22 cellular contexts compared by ENCODE assay signal in the genomic region with DNA sequence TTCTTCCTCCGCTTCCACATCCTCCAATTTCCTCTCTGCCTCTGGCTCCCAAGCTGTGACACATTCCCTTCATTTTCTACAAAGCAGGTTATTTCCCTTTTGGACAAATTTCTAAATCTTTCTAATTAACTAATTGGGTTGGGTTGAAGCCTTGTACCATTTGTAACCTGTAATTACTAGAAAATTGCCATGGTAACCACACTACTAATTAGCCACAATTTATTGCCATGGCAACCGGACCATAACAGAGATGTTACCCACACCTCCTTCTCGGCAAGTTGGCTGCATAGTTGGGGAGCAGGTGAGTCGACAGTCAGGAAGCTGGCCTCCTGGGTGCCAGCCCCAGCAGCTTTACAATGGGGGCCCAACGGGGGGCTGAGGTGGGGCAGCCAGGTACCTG.
"Had no signal": no experiment of that assay in that cellular context is flagged by ENCODE, and none has a peak within 500 bp of the region (broad histone marks: within the 10 kb centered on the region; RNA-seq: fewer than 3 reads in every experiment).

No MANE protein-coding gene starts in this region.

- H3K27ac ChIP-seq: epithelial cell of prostate, esophagus muscularis mucosa, gastrocnemius medialis, heart right ventricle, neutrophil, psoas muscle, right lobe of liver, spleen, tibial artery, uterus had no signal

- ATAC-seq: effector memory CD8-positive, alpha-beta T cell; gastrocnemius medialis; heart right ventricle; left lobe of liver; mucosa of descending colon; naive thymus-derived CD8-positive, alpha-beta T cell; psoas muscle; right lobe of liver; stimulated activated memory B cell treated with anti-CD40 and anti-IgM and Interleukin-4, amounts not matched to agents 10 μg/mL and 1 μg/mL and 100 μg/mL, for 72 hours had no signal

- H3K4me3 ChIP-seq: esophagus muscularis mucosa, gastrocnemius medialis, heart right ventricle, mucosa of descending colon, psoas muscle, right lobe of liver, spleen, tibial artery, upper lobe of left lung, uterus had no signal

- H3K27ac Mint-ChIP-seq: effector memory CD8-positive, alpha-beta T cell; naive thymus-derived CD8-positive, alpha-beta T cell; stimulated activated memory B cell treated with anti-CD40 and anti-IgM and Interleukin-4, amounts not matched to agents 10 μg/mL and 1 μg/mL and 100 μg/mL, for 72 hours; stimulated activated naive CD8-positive, alpha-beta T cell treated with anti-CD3 and anti-CD28 coated beads, Interleukin-15, Interleukin-2, amounts not matched to agents 100 ng/mL and 50 ng/mL, for 24 hours had no signal

- H3K9me3 ChIP-seq: esophagus muscularis mucosa, gastrocnemius medialis, heart right ventricle, mucosa of descending colon, neutrophil, psoas muscle, right lobe of liver, spleen, tibial artery, upper lobe of left lung, uterus had no signal

- H3K9me3 Mint-ChIP-seq: effector memory CD8-positive, alpha-beta T cell; naive thymus-derived CD8-positive, alpha-beta T cell; stimulated activated memory B cell treated with anti-CD40 and anti-IgM and Interleukin-4, amounts not matched to agents 10 μg/mL and 1 μg/mL and 100 μg/mL, for 72 hours; stimulated activated naive CD8-positive, alpha-beta T cell treated with anti-CD3 and anti-CD28 coated beads, Interleukin-15, Interleukin-2, amounts not matched to agents 100 ng/mL and 50 ng/mL, for 24 hours had no signal

- H3K4me3 Mint-ChIP-seq: effector memory CD8-positive, alpha-beta T cell; naive thymus-derived CD8-positive, alpha-beta T cell; stimulated activated memory B cell treated with anti-CD40 and anti-IgM and Interleukin-4, amounts not matched to agents 10 μg/mL and 1 μg/mL and 100 μg/mL, for 72 hours; stimulated activated naive CD8-positive, alpha-beta T cell treated with anti-CD3 and anti-CD28 coated beads, Interleukin-15, Interleukin-2, amounts not matched to agents 100 ng/mL and 50 ng/mL, for 24 hours had no signal

- H3K36me3 ChIP-seq: esophagus muscularis mucosa, gastrocnemius medialis, heart right ventricle, neutrophil, right lobe of liver, spleen, tibial artery, upper lobe of left lung, uterus had no signal

- H3K36me3 Mint-ChIP-seq: naive thymus-derived CD8-positive, alpha-beta T cell; stimulated activated memory B cell treated with anti-CD40 and anti-IgM and Interleukin-4, amounts not matched to agents 10 μg/mL and 1 μg/mL and 100 μg/mL, for 72 hours had no signal

- H3K4me1 ChIP-seq: right lobe of liver, uterus had no signal

- H3K27me3 ChIP-seq: gastrocnemius medialis, right lobe of liver, upper lobe of left lung, uterus had no signal

- DNase-seq: effector memory CD8-positive, alpha-beta T cell; gastrocnemius medialis; heart right ventricle; islet precursor cell; mucosa of descending colon; naive thymus-derived CD8-positive, alpha-beta T cell; psoas muscle; retina; spleen; stimulated activated CD4-positive, alpha-beta T cell treated with anti-CD3 and anti-CD28 coated beads, Interleukin-15, amount 100 ng/mL, for 24 hours; stimulated activated CD4-positive, alpha-beta T cell treated with anti-CD3 and anti-CD28 coated beads, Interleukin-1b, Interleukin-23, amount 100 ng/mL, for 48 hours; stimulated activated CD4-positive, alpha-beta T cell treated with anti-CD3 and anti-CD28 coated beads, Interleukin-4, amount 100 ng/mL, for 24 hours; tibial artery; uterus had no signal
